Comparison of ENCODE assay signal across 8 cellular contexts in the genomic region with DNA sequence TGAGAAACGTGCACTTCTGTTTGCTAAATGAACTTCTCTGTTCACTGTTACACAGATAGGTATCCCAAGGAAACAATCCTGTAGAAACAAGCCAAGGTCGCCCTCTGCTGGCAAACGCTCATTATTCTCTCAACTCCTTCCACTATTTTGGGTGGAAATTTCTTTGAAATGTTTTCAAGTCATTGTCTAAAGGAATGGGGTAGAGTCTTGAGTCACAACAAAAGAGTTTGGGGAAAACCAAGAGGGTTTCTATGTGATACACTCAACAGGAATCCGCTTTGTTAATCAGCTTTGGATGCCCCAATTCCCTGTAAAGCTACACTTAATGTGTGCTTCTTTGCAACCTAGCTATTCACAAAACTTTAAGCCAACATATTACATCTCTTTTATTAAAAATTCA. TPM values are rescaled to one million over a fixed set of nuclear protein-coding genes. Genes with fewer than 3 reads are reported as not detected.
A peak's percentile ranks its signal among the peaks of the same experiment; 100 is the strongest.
DNase-seq lines count a peak whose midpoint lies in the region; ATAC-seq and TF ChIP-seq lines count a peak whose summit lies in the region.

No MANE protein-coding gene starts in this region.

- no peak overlapping the region for H2AK5ac ChIP-seq in neuronal stem cell (ENCODE audit: low read depth, low read length)

- no peaks in the 10 kb centered on the region for H4K20me1 ChIP-seq in OCI-LY7 (ENCODE audit: insufficient read depth, low read length)

- WGBS in neuronal stem cell (ENCODE audit: extremely low coverage in 2 of 2, insufficient read length in 2 of 2, insufficient replicate concordance in 1 of 2), 2 donors, result no CpG with 5 or more reads among the region's 4 CpGs
- 11 to 13% methylated on average over 4 of the region's 4 CpGs for WGBS in testis, 2 donors

- no peak overlapping the region for H2BK120ac ChIP-seq in neuronal stem cell (ENCODE audit: low read depth, low read length)

- H3K27ac Mint-ChIP-seq in Calu3 (ENCODE audit: unreplicated experiment), result no peak overlapping the region

- H2AFZ ChIP-seq in OCI-LY7 (ENCODE audit: low read length) (no peak overlapping the region), neuronal stem cell (ENCODE audit: low read length) (no peak overlapping the region)

- H3K4me1 ChIP-seq in OCI-LY7 (ENCODE audit: insufficient read depth, low read length, poor library complexity, severe bottlenecking), result no peaks in the 10 kb centered on the region
- no peaks in the 10 kb centered on the region for H3K4me1 ChIP-seq in neuronal stem cell (ENCODE audit: control insufficient read depth in 2 of 2, insufficient read depth in 1 of 2, low read depth in 1 of 2, low read length in 2 of 2)
- no peaks in the 10 kb centered on the region for H3K4me1 ChIP-seq in testis

- CTCF ChIA-PET in Calu3 (lab: Charles Lee), result interaction anchor here (1.2 to 3.4 kb wide), 3 partner anchors 10 to 256 kb away, joined by 3 to 29 read pairs (median 3); no protein-coding TSS in a partner anchor
- CTCF ChIA-PET in OCI-LY7 (lab: Charles Lee; ENCODE audit: unreplicated experiment), result interaction anchor here (1.0 kb wide), 1 partner anchor 251 kb away, joined by 3 read pairs; no protein-coding TSS in a partner anchor

- no peak overlapping the region for H3K18ac ChIP-seq in neuronal stem cell (ENCODE audit: low read length)

- H3K9ac ChIP-seq in neuronal stem cell (ENCODE audit: low read depth, low read length, poor library complexity), result no peak overlapping the region

- no peaks in the 10 kb centered on the region for H3K9me3 Mint-ChIP-seq in Calu3 (ENCODE audit: low read depth, unreplicated experiment)

- no peak overlapping the region for H2BK15ac ChIP-seq in neuronal stem cell (ENCODE audit: low read length)

- H3K27me3 ChIP-seq in neuronal stem cell (ENCODE audit: control insufficient read depth in 3 of 3, insufficient read depth in 3 of 3, low read depth in 1 of 3, low read length in 3 of 3) (peaks cover 0 to 9% (median 0%) of the 10 kb centered on the region in 3 experiments), testis (no peaks in the 10 kb centered on the region)

- H3K4me3 Mint-ChIP-seq in Calu3 (ENCODE audit: low read depth, unreplicated experiment), result no peak overlapping the region

- no peak overlapping the region for H2BK12ac ChIP-seq in neuronal stem cell (ENCODE audit: low read length)

- TF ChIP-seq CTCF in Calu3 (IDR thresholded peaks at IDR 0.05; ENCODE audit: unreplicated experiment), result peak; percentile 66
- TF ChIP-seq CTCF in OCI-LY7 (conservative IDR thresholded peaks at IDR 0.05; ENCODE audit: low read length), result peak; percentile 98
- TF ChIP-seq CTCF in testis (IDR thresholded peaks at IDR 0.05), result peak; percentile 57 to 70 (median 69)

- H3K27ac ChIP-seq in OCI-LY7 (ENCODE audit: low read depth, low read length, poor library complexity, severe bottlenecking), result no peak overlapping the region
- H3K27ac ChIP-seq in neuronal stem cell (replicated peaks; ENCODE audit: low read length), result no peak overlapping the region
- H3K27ac ChIP-seq in testis, result no peak overlapping the region

- peaks cover 4% of the 10 kb centered on the region for H3K79me2 ChIP-seq in OCI-LY7 (ENCODE audit: insufficient read depth, low read depth, low read length)

- H3K9me3 ChIP-seq in OCI-LY7 (ENCODE audit: low read length), result no peaks in the 10 kb centered on the region
- no peaks in the 10 kb centered on the region for H3K9me3 ChIP-seq in neuronal stem cell (replicated peaks in 1 of 2; ENCODE audit: control insufficient read depth in 2 of 2, insufficient read depth in 1 of 2, low read depth in 1 of 2, low read length in 2 of 2)
- H3K9me3 ChIP-seq in testis, result no peaks in the 10 kb centered on the region

- no peak overlapping the region for H2BK5ac ChIP-seq in neuronal stem cell (ENCODE audit: low read length)

- no peak overlapping the region for H4K8ac ChIP-seq in neuronal stem cell (ENCODE audit: low read depth, low read length)

- H3K4me2 ChIP-seq in OCI-LY7 (ENCODE audit: low read length) (no peak overlapping the region), neuronal stem cell (ENCODE audit: insufficient read depth, low read length, poor library complexity, severe bottlenecking) (no peak overlapping the region)

- no peak for ATAC-seq in HG03139 (IDR thresholded peaks at IDR 0.05; ENCODE audit: unreplicated experiment)

- H3K9me2 ChIP-seq in OCI-LY7 (ENCODE audit: insufficient read depth, low read length), result no peaks in the 10 kb centered on the region

- H3K14ac ChIP-seq in neuronal stem cell (ENCODE audit: low read length), result no peak overlapping the region

- peaks cover 7% of the 10 kb centered on the region for H3K36me3 Mint-ChIP-seq in Calu3 (ENCODE audit: insufficient read depth, unreplicated experiment)

- H3K36me3 ChIP-seq in OCI-LY7 (ENCODE audit: insufficient read depth, low read length), result no peaks in the 10 kb centered on the region
- H3K36me3 ChIP-seq in neuronal stem cell (replicated peaks in 1 of 2; ENCODE audit: control insufficient read depth in 2 of 2, insufficient read depth in 2 of 2, low read length in 2 of 2), result no peaks in the 10 kb centered on the region
- no peaks in the 10 kb centered on the region for H3K36me3 ChIP-seq in testis (ENCODE audit: low read depth, missing control alignments)

- H3K4me3 ChIP-seq in OCI-LY7 (ENCODE audit: low read depth, low read length, poor library complexity, severe bottlenecking), result no peak overlapping the region
- H3K4me3 ChIP-seq in neuronal stem cell (ENCODE audit: low read length in 2 of 2), result no peak overlapping the region
- no peak overlapping the region for H3K4me3 ChIP-seq in testis

- no peaks in the 10 kb centered on the region for H3K79me1 ChIP-seq in neuronal stem cell (ENCODE audit: low read depth, low read length)

- DNase-seq in Calu3 (peak; percentile 85), HS-5 (ENCODE audit: low read depth) (peak; percentile 81), OCI-LY7 (ENCODE audit: low spot score) (peak; percentile 83), activated T-cell treated with anti-CD3 and anti-CD28 coated beads for 4 hours (peak; percentile 62), fibroblast of gingiva (ENCODE audit: low read depth) (peak; percentile 57), neuronal stem cell (ENCODE audit: low spot score) (peak; percentile 76), testis (peak; percentile 91)

- intact Hi-C loops in Calu3 (cut with micrococcal nuclease; ENCODE audit: unreplicated experiment) (loop anchor here (1.0 kb wide), 1 partner anchor 257 kb away; no protein-coding TSS in a partner anchor), OCI-LY7 (cut with micrococcal nuclease; ENCODE audit: unreplicated experiment) (loop anchor here (1.0 kb wide), 1 partner anchor 257 kb away; no protein-coding TSS in a partner anchor), testis (cut with DNase I; ENCODE audit: low total_unique reads) (loop anchor here (5.0 kb wide), 1 partner anchor 259 kb away; no protein-coding TSS in a partner anchor)

- H3K4ac ChIP-seq in neuronal stem cell (ENCODE audit: low read length), result no peak overlapping the region

- TF ChIP-seq POLR2A in testis (IDR thresholded peaks at IDR 0.05), result no peak

- BruUV-seq in Calu3 (replicated peaks; lab: Mats Ljungman, UMichigan), result no TSS peak
- BruUV-seq in OCI-LY7 (replicated peaks; lab: Mats Ljungman, UMichigan), result no TSS peak

- H3K27me3 Mint-ChIP-seq in Calu3 (ENCODE audit: unreplicated experiment), result peaks cover 49% of the 10 kb centered on the region

- H4K91ac ChIP-seq in neuronal stem cell (ENCODE audit: low read depth, low read length, poor library complexity), result no peak overlapping the region

- peaks cover under 1% of the 10 kb centered on the region for H3K4me1 Mint-ChIP-seq in Calu3 (ENCODE audit: low read depth, unreplicated experiment)

- POLR2A ChIA-PET in OCI-LY7 (lab: Charles Lee), result interaction anchor here (0.6 to 1.0 kb wide), 2 partner anchors 14 to 163 kb away, joined by 3 read pairs; no protein-coding TSS in a partner anchor

- no peak overlapping the region for H3K23ac ChIP-seq in neuronal stem cell (ENCODE audit: low read depth, low read length, poor library complexity)

RNA-seq across cellular contexts. Expression of a gene that starts 4.6 kb away (rescaled TPM):
- total RNA-seq in Calu3 (2022), result 59.5 and 64.1 TPM in 2 replicates
- total RNA-seq in OCI-LY7 (2014; rRNA removed; shearing (Covaris generic)), result 50.5 and 55.0 TPM in 2 replicates
- 57.4 and 58.2 TPM in 2 replicates for total RNA-seq in OCI-LY7 (2022)
- polyA plus RNA-seq in neuronal stem cell (2013, experiment 1 of 2), result 21.8 TPM
- polyA plus RNA-seq in neuronal stem cell (2013, experiment 2 of 2), result 21.8 TPM
- total RNA-seq in testis, result 100 to 1,000 TPM; 111 to 157 TPM
- polyA plus RNA-seq in testis (ENCODE audit: insufficient read depth, low read depth, low replicate concordance), result 292 TPM

RNA-seq across cellular contexts. Expression of a gene that starts 16.9 kb away (rescaled TPM):
- total RNA-seq in Calu3 (2022) (not detected in 2 replicates), OCI-LY7 (2022) (not detected in 2 replicates), testis (10 to 100 TPM in 1 of 2 donors, 1 to 10 TPM in 1; 5.9 to 12.3 TPM)
- total RNA-seq in OCI-LY7 (2014; rRNA removed; shearing (Covaris generic)), result not detected in 2 replicates
- polyA plus RNA-seq in neuronal stem cell (2013, experiment 1 of 2), result not detected
- polyA plus RNA-seq in neuronal stem cell (2013, experiment 2 of 2), result not detected
- 13.8 TPM for polyA plus RNA-seq in testis (ENCODE audit: insufficient read depth, low read depth, low replicate concordance)

RNA-seq across cellular contexts. Expression of a gene that starts 44.7 kb away (rescaled TPM):
- total RNA-seq in Calu3 (2022) (29.5 and 32.0 TPM in 2 replicates), OCI-LY7 (2022) (119 and 128 TPM in 2 replicates), testis (100 to 1,000 TPM; 108 to 114 TPM)
- total RNA-seq in OCI-LY7 (2014; rRNA removed; shearing (Covaris generic)), result 136 and 174 TPM in 2 replicates
- polyA plus RNA-seq in neuronal stem cell (2013, experiment 1 of 2), result 38.4 TPM
- polyA plus RNA-seq in neuronal stem cell (2013, experiment 2 of 2), result 40.3 TPM
- 69.6 TPM for polyA plus RNA-seq in testis (ENCODE audit: insufficient read depth, low read depth, low replicate concordance)
